25 cellular contexts compared by ENCODE assay signal in genomic region chr5:90934738-90935137, GRCh38.
"Had no signal": no experiment of that assay in that cellular context is flagged by ENCODE, and none has a peak within 500 bp of the region (broad histone marks: within the 10 kb centered on the region; RNA-seq: fewer than 3 reads in every experiment).

No MANE protein-coding gene starts in this region.

- H3K4me1 ChIP-seq: foreskin keratinocyte, psoas muscle, uterus had no signal

- H3K27ac Mint-ChIP-seq: activated CD4-positive, alpha-beta T cell treated with anti-CD3 and anti-CD28 coated beads for 36 hours; dendritic cell treated with granulocyte-macrophage colony-stimulating factor and Interleukin-4, amounts not matched to agents 40 ng/mL and 50 ng/mL, for 4 days; endodermal cell; naive B cell had no signal

- H3K4me1 Mint-ChIP-seq: naive B cell, T-helper 17 cell had no signal

- H3K27ac ChIP-seq: foreskin keratinocyte, heart left ventricle, lower lobe of right lung, pancreas, psoas muscle, transverse colon had no signal

- ATAC-seq: activated CD4-positive, alpha-beta T cell treated with anti-CD3 and anti-CD28 coated beads for 36 hours; esophagus mucosa; foreskin keratinocyte; heart left ventricle; left lobe of liver; lower lobe of right lung; pancreas; psoas muscle; SK-N-SH treated with all-trans-retinoic acid at 6 μM for 48 hours; T-helper 17 cell had no signal

- DNase-seq: activated CD4-positive, alpha-beta T cell treated with anti-CD3 and anti-CD28 coated beads for 36 hours; activated CD4-positive, alpha-beta T cell treated with anti-CD3 and anti-CD28 coated beads, Interleukin-2, amount 50 U/mL, for 4 hours; activated CD4-positive, CD25-positive, alpha-beta regulatory T cell; activated CD8-positive, alpha-beta memory T cell treated with anti-CD3 and anti-CD28 coated beads for 24 hours; activated gamma-delta T cell treated with Interleukin-2 at 50 U/mL for 16 hours; activated naive CD4-positive, alpha-beta T cell treated with anti-CD3 and anti-CD28 coated beads, Interleukin-2, amount 50 U/mL, for 16 hours; amygdala; central memory CD4-positive, alpha-beta T cell; endodermal cell; foreskin keratinocyte; heart left ventricle; lower lobe of right lung; mesenchymal stem cell; naive B cell; pancreas; psoas muscle; stimulated activated CD4-positive, alpha-beta T cell treated with anti-CD3 and anti-CD28 coated beads, Interleukin-2, amount 100 ng/mL, for 48 hours; stimulated activated naive CD4-positive, alpha-beta T cell treated with Interleukin-2 at 50 U/mL for 16 hours; T-helper 17 cell; transverse colon; uterus had no signal

- H3K4me3 ChIP-seq: heart left ventricle, lower lobe of right lung, pancreas, psoas muscle, transverse colon, uterus had no signal

- H3K9me3 ChIP-seq: lower lobe of right lung, pancreas, psoas muscle, transverse colon, uterus had no signal

- H3K9me3 Mint-ChIP-seq: dendritic cell treated with granulocyte-macrophage colony-stimulating factor and Interleukin-4, amounts not matched to agents 40 ng/mL and 50 ng/mL, for 4 days had no signal

- H3K36me3 ChIP-seq: heart left ventricle, lower lobe of right lung, pancreas, transverse colon, uterus had no signal

- H3K27me3 ChIP-seq: foreskin keratinocyte, heart left ventricle, pancreas, transverse colon, uterus had no signal

- H3K36me3 Mint-ChIP-seq: naive B cell had no signal

- H3K4me3 Mint-ChIP-seq: activated CD4-positive, alpha-beta T cell treated with anti-CD3 and anti-CD28 coated beads for 36 hours; dendritic cell treated with granulocyte-macrophage colony-stimulating factor and Interleukin-4, amounts not matched to agents 40 ng/mL and 50 ng/mL, for 4 days; endodermal cell; naive B cell; T-helper 17 cell had no signal
